In the genomic region with DNA sequence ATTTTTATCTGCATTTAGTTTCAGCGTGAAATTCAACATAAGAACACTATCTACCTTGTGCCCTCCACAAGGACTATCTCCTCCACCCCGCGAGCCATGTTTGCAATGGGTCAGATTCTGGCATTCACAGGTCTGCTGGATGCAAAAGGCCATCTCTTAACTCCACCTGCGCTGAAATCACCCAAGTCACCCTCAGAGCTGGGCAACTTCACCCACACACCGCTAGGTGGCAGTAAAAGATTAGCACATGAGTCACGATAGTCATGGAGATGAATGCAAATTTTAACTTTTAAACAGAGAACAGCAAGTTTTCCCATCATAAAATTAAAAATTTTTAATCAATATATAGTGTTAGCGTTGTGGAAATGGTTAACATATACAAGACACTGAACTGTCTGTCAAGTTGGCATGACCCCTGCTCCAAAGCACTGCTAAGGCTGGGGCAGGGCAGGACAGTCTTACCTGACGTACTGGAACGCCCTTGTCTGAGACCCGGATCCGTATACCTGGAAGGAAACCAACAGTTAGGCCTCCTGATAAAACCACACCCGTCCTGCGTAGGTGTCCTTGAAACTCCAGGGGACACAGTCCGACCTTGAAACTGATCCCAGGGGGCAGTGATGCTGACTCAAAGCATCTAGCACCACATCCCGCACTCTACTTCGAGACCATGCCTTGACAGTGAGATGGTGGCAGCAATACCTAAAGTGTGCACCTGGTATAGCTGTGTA, we compare ENCODE assay signal across 1 cellular context.
TF ChIP-seq lines count a peak whose summit lies in the region.

No MANE protein-coding gene starts in this region.

TF ChIP-seq in GM12878, 131 proteins besides CTCF, POLR2A, EP300 and RAD21 (continued from another document):
- no peak for TF ChIP-seq RELB (IDR thresholded peaks at IDR 0.05; ENCODE audit: low read depth)
- TF ChIP-seq, protein P1, sequence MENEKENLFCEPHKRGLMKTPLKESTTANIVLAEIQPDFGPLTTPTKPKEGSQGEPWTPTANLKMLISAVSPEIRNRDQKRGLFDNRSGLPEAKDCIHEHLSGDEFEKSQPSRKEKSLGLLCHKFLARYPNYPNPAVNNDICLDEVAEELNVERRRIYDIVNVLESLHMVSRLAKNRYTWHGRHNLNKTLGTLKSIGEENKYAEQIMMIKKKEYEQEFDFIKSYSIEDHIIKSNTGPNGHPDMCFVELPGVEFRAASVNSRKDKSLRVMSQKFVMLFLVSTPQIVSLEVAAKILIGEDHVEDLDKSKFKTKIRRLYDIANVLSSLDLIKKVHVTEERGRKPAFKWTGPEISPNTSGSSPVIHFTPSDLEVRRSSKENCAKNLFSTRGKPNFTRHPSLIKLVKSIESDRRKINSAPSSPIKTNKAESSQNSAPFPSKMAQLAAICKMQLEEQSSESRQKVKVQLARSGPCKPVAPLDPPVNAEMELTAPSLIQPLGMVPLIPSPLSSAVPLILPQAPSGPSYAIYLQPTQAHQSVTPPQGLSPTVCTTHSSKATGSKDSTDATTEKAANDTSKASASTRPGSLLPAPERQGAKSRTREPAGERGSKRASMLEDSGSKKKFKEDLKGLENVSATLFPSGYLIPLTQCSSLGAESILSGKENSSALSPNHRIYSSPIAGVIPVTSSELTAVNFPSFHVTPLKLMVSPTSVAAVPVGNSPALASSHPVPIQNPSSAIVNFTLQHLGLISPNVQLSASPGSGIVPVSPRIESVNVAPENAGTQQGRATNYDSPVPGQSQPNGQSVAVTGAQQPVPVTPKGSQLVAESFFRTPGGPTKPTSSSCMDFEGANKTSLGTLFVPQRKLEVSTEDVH (IDR thresholded peaks at IDR 0.05; ENCODE audit: low read depth, partially characterized antibody): no peak
- no peak for TF ChIP-seq NFYA (IDR thresholded peaks at IDR 0.05; ENCODE audit: borderline replicate concordance, low read depth, low read length)
- no peak for TF ChIP-seq NR2C2 (IDR thresholded peaks at IDR 0.05; ENCODE audit: borderline replicate concordance, control insufficient read depth, insufficient read length, low read depth)
- TF ChIP-seq CUX1 (IDR thresholded peaks at IDR 0.05; ENCODE audit: insufficient replicate concordance, low read depth, low read length): no peak
- no peak for TF ChIP-seq RCOR1 (conservative IDR thresholded peaks at IDR 0.05; ENCODE audit: low read depth, low read length)
- TF ChIP-seq RUNX3 (IDR thresholded peaks at IDR 0.05; ENCODE audit: low read length): peak; percentile 51
TF ChIP-seq in GM12878: peak in this region for 6.
